In genomic region chr1:110673197-110673701, GRCh38 we compare ENCODE assay signal across 10 cellular contexts. TPM values are rescaled to one million over a fixed set of nuclear protein-coding genes. Genes with fewer than 3 reads are reported as not detected.
DNase-seq lines count a peak whose midpoint lies in the region; TF ChIP-seq lines count a peak whose summit lies in the region.
"Had no signal": no experiment of that assay in that cellular context is flagged by ENCODE, and none has a peak within 500 bp of the region (broad histone marks: within the 10 kb centered on the region; RNA-seq: fewer than 3 reads in every experiment).

No MANE protein-coding gene starts in this region.

- H3K4me1 ChIP-seq in mesodermal cell (ENCODE audit: control insufficient read depth, insufficient read depth, low read length, poor library complexity, severe bottlenecking) (no peaks in the 10 kb centered on the region), vagina (peaks cover 20% of the 10 kb centered on the region)
- H3K4me1 ChIP-seq: SJSA1 had no signal

- no peaks in the 10 kb centered on the region for H3K36me3 ChIP-seq in mesodermal cell (ENCODE audit: control insufficient read depth, insufficient read depth, low read length)
- no peaks in the 10 kb centered on the region for H3K36me3 ChIP-seq in vagina
- H3K36me3 ChIP-seq: SJSA1 had no signal

- WGBS in mesodermal cell (ENCODE audit: insufficient coverage in 2 of 2), 2 experiments: 84 to 86% methylated on average over 22 to 24 of the region's 25 CpGs

- H3K9me3 ChIP-seq in mesodermal cell (ENCODE audit: control insufficient read depth, low read length): peaks cover 8% of the 10 kb centered on the region
- no peaks in the 10 kb centered on the region for H3K9me3 ChIP-seq in vagina

- peaks cover 13% of the 10 kb centered on the region for H3K27me3 ChIP-seq in vagina

- peak overlapping the region; percentile 55 for H3K4me3 ChIP-seq in mesodermal cell (ENCODE audit: extremely low read depth, insufficient read depth, low read length, poor library complexity, severe bottlenecking)
- H3K4me3 ChIP-seq in vagina: peak overlapping the region; percentile 52 to 59
- H3K4me3 ChIP-seq: SJSA1 had no signal

- H3K27ac ChIP-seq in mesodermal cell (ENCODE audit: low read depth, low read length, severe bottlenecking) (no peak overlapping the region), vagina (peak overlapping the region; percentile 74)
- H3K27ac ChIP-seq: SJSA1 had no signal

- TF ChIP-seq POLR2A in vagina (IDR thresholded peaks at IDR 0.05): no peak

- DNase-seq in stimulated activated CD4-positive, alpha-beta T cell treated with anti-CD3 and anti-CD28 coated beads, Interleukin-2, amount 100 ng/mL, for 24 hours: peak; percentile 24 to 26
- no peak for DNase-seq in stimulated activated CD4-positive, alpha-beta T cell treated with anti-CD3 and anti-CD28 coated beads, Interleukin-4, amount 100 ng/mL, for 24 hours
- peak; percentile 54 to 58 for DNase-seq in activated T-cell treated with anti-CD3 and anti-CD28 coated beads, Interleukin-2, amount 50 U/mL, for 48 hours
- DNase-seq in vagina (ENCODE audit: extremely low spot score in 2 of 2) (no peak), inferior parietal cortex (ENCODE audit: extremely low spot score) (no peak), AG08396 (ENCODE audit: low spot score) (no peak), globus pallidus (ENCODE audit: low spot score) (no peak)

- TF ChIP-seq CTCF in vagina (IDR thresholded peaks at IDR 0.05): no peak

- intact Hi-C loops in vagina (cut with DNase I): no loop called here

RNA-seq across cellular contexts. Expression of gene KCNA3, which starts 1.5 kb away (rescaled TPM):
- 3.6 TPM for polyA plus RNA-seq in mesodermal cell (2013, experiment 1 of 2)
- 2.7 TPM for polyA plus RNA-seq in mesodermal cell (2013, experiment 2 of 2)
- 8.1 TPM for total RNA-seq in vagina
- total RNA-seq: dermis microvascular lymphatic vessel endothelial cell, SJSA1 had no signal

Comparison
In these comparisons a context has a peak if more than half of its experiments do, and no peak if none do; other contexts are left out.
1. DNase-seq: peak in stimulated activated CD4-positive, alpha-beta T cell treated with anti-CD3 and anti-CD28 coated beads, Interleukin-2, amount 100 ng/mL, for 24 hours (2 of 2) and activated T-cell treated with anti-CD3 and anti-CD28 coated beads, Interleukin-2, amount 50 U/mL, for 48 hours (2 of 2); none in stimulated activated CD4-positive, alpha-beta T cell treated with anti-CD3 and anti-CD28 coated beads, Interleukin-4, amount 100 ng/mL, for 24 hours (single experiment), vagina (0 of 2), inferior parietal cortex (single experiment), AG08396 (single experiment) and globus pallidus (single experiment).